Comparison of ENCODE assay signal across 1 cellular context in genomic region chr7:155205368-155206285, GRCh38.
TF ChIP-seq lines count a peak whose summit lies in the region.

No MANE protein-coding gene starts in this region.

TF ChIP-seq in K562, 482 proteins besides CTCF, POLR2A, EP300 and RAD21 (continued from another document and continues in another):
- TF ChIP-seq, protein P1, sequence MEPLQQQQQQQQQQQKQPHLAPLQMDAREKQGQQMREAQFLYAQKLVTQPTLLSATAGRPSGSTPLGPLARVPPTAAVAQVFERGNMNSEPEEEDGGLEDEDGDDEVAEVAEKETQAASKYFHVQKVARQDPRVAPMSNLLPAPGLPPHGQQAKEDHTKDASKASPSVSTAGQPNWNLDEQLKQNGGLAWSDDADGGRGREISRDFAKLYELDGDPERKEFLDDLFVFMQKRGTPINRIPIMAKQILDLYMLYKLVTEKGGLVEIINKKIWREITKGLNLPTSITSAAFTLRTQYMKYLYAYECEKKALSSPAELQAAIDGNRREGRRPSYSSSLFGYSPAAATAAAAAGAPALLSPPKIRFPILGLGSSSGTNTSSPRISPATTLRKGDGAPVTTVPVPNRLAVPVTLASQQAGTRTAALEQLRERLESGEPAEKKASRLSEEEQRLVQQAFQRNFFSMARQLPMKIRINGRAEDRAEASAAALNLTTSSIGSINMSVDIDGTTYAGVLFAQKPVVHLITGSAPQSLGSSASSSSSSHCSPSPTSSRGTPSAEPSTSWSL (CRISPR knock-in tag; IDR thresholded peaks at IDR 0.05; ENCODE audit: borderline replicate concordance): no peak
- TF ChIP-seq PPARD (CRISPR knock-in tag; IDR thresholded peaks at IDR 0.05) (no peak), SMARCA5 (IDR thresholded peaks at IDR 0.05) (peak; percentile 98), SMAD4 (CRISPR knock-in tag; conservative IDR thresholded peaks at IDR 0.05) (peak; percentile 99), TCF15 (CRISPR knock-in tag; IDR thresholded peaks at IDR 0.05) (no peak), ZC3H4 (CRISPR knock-in tag; IDR thresholded peaks at IDR 0.05; ENCODE audit: borderline replicate concordance) (no peak), SNRNP70 (optimal IDR thresholded peaks at IDR 0.05; ENCODE audit: low read depth, low read length) (no peak), C11orf30 (IDR thresholded peaks at IDR 0.05; ENCODE audit: low read depth) (peak; percentile 96), EWSR1 (IDR thresholded peaks at IDR 0.05; ENCODE audit: borderline replicate concordance, low read depth, partially characterized antibody) (no peak), MEIS2 (IDR thresholded peaks at IDR 0.05; ENCODE audit: partially characterized antibody) (peak; percentile 86), STAT5A (IDR thresholded peaks at IDR 0.05; ENCODE audit: borderline replicate concordance, low read length) (peak; percentile 75; the same call in 1 of the 2 replicates), ZNF398 (CRISPR knock-in tag; IDR thresholded peaks at IDR 0.05) (no peak), ESRRB (CRISPR knock-in tag; IDR thresholded peaks at IDR 0.05; ENCODE audit: borderline replicate concordance) (no peak), CBX8 (IDR thresholded peaks at IDR 0.05; ENCODE audit: borderline replicate concordance, extremely low read depth, low read depth, low read length, poor library complexity, severe bottlenecking) (no peak), MCM2 (IDR thresholded peaks at IDR 0.05; ENCODE audit: low read depth) (no peak), ZNF407 (IDR thresholded peaks at IDR 0.05; ENCODE audit: low read depth) (peak; percentile 67), TAF9B (IDR thresholded peaks at IDR 0.05; ENCODE audit: partially characterized antibody) (peak; percentile 98), EGR1 (conservative IDR thresholded peaks at IDR 0.05) (no peak; the same call in 1 of the 2 replicates), PATZ1 (CRISPR knock-in tag; IDR thresholded peaks at IDR 0.05; ENCODE audit: borderline replicate concordance) (no peak; the same call in 1 of the 2 replicates), ZNF766 (CRISPR knock-in tag; conservative IDR thresholded peaks at IDR 0.05) (peak; percentile 74; the same call in 1 of the 2 replicates), TOE1 (IDR thresholded peaks at IDR 0.05; ENCODE audit: borderline replicate concordance) (peak; percentile 93), TOE1 (CRISPR knock-in tag; IDR thresholded peaks at IDR 0.05; ENCODE audit: borderline replicate concordance, low read depth) (peak; percentile 94; the same call in 1 of the 2 replicates), BACH1 (tag; IDR thresholded peaks at IDR 0.05) (peak; percentile 88), RFX5 (IDR thresholded peaks at IDR 0.05; ENCODE audit: low read depth, low read length) (peak; percentile 36; the same call in 1 of the 2 replicates), KDM5B (IDR thresholded peaks at IDR 0.05; ENCODE audit: insufficient replicate concordance, low read depth, low read length) (peak; percentile 64), HNRNPL (IDR thresholded peaks at IDR 0.05; ENCODE audit: low read depth, low read length) (0 out of 2 replicates have a peak, but pooled peaks have one; percentile 53), NELFE (IDR thresholded peaks at IDR 0.05; ENCODE audit: insufficient read depth, insufficient read length) (no peak), CREB5 (CRISPR knock-in tag; IDR thresholded peaks at IDR 0.05) (no peak), SRSF9 (IDR thresholded peaks at IDR 0.05; ENCODE audit: borderline replicate concordance, low read depth, low read length) (no peak), POLR2AphosphoS5 (IDR thresholded peaks at IDR 0.05; ENCODE audit: control insufficient read depth, insufficient read depth, low read depth, low read length) (peak; percentile 74), FOXJ2 (tag; IDR thresholded peaks at IDR 0.05) (peak; percentile 25; the same call in 1 of the 2 replicates), ZNF280B (CRISPR knock-in tag; IDR thresholded peaks at IDR 0.05) (no peak), ERF (CRISPR knock-in tag; IDR thresholded peaks at IDR 0.05) (0 out of 2 replicates have a peak, but pooled peaks have one; percentile 7), SPI1 (IDR thresholded peaks at IDR 0.05; ENCODE audit: borderline replicate concordance, low read depth, low read length) (peak; percentile 91), MEF2A (IDR thresholded peaks at IDR 0.05; ENCODE audit: control insufficient read depth, low read depth, low read length) (0 out of 2 replicates have a peak, but pooled peaks have one; percentile 30), POU5F1 (IDR thresholded peaks at IDR 0.05; ENCODE audit: borderline replicate concordance, low read depth, low read length, partially characterized antibody) (no peak), ZNF584 (CRISPR knock-in tag; IDR thresholded peaks at IDR 0.05; ENCODE audit: low read depth) (peak; percentile 92; the same call in 1 of the 2 replicates), GATA2 (CRISPR knock-in tag; IDR thresholded peaks at IDR 0.05) (peak; percentile 49), KLF16 (IDR thresholded peaks at IDR 0.05) (0 out of 2 replicates have a peak, but pooled peaks have one; percentile 38), NUFIP1 (IDR thresholded peaks at IDR 0.05; ENCODE audit: partially characterized antibody) (no peak), ELF1 (tag; IDR thresholded peaks at IDR 0.05) (peak; percentile 83; the same call in 1 of the 2 replicates), SMARCC2 (IDR thresholded peaks at IDR 0.05; ENCODE audit: low read depth) (peak; percentile 55; the same call in 1 of the 2 replicates), SIX5 (IDR thresholded peaks at IDR 0.05; ENCODE audit: borderline replicate concordance in 1 of 2, insufficient read depth in 1 of 2, low read depth in 1 of 2, low read length in 2 of 2) (no peak), ZKSCAN3 (CRISPR knock-in tag; IDR thresholded peaks at IDR 0.05) (no peak)
- TF ChIP-seq, protein P2, sequence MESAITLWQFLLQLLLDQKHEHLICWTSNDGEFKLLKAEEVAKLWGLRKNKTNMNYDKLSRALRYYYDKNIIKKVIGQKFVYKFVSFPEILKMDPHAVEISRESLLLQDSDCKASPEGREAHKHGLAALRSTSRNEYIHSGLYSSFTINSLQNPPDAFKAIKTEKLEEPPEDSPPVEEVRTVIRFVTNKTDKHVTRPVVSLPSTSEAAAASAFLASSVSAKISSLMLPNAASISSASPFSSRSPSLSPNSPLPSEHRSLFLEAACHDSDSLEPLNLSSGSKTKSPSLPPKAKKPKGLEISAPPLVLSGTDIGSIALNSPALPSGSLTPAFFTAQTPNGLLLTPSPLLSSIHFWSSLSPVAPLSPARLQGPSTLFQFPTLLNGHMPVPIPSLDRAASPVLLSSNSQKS (CRISPR knock-in tag; IDR thresholded peaks at IDR 0.05): no peak
- TF ChIP-seq, protein P3, sequence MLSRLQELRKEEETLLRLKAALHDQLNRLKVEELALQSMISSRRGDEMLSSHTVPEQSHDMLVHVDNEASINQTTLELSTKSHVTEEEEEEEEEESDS (CRISPR knock-in tag; IDR thresholded peaks at IDR 0.05): no peak
